ENCODE assay signal across 2 cellular contexts in genomic region chr6:142045380-142046270, GRCh38.
A peak's percentile ranks its signal among the peaks of the same experiment; 100 is the strongest.
TF ChIP-seq lines count a peak whose summit lies in the region.

No MANE protein-coding gene starts in this region.

TF ChIP-seq in K562, 482 proteins besides CTCF, POLR2A, EP300 and RAD21 (continued from another document):
- no peak for TF ChIP-seq PBX2 (CRISPR knock-in tag; IDR thresholded peaks at IDR 0.05; ENCODE audit: low read depth)
- TF ChIP-seq PBX2 (tag; conservative IDR thresholded peaks at IDR 0.05; ENCODE audit: low read depth), result peak; percentile 90
- TF ChIP-seq PKNOX1 (IDR thresholded peaks at IDR 0.05), result peak; percentile 20; the same call in 1 of the 2 replicates

TF ChIP-seq in liver, 16 proteins besides CTCF, POLR2A, EP300 and RAD21 (continued from another document):
- TF ChIP-seq REST (IDR thresholded peaks at IDR 0.05), result no peak
- TF ChIP-seq ATF3 (IDR thresholded peaks at IDR 0.05), result no peak
- TF ChIP-seq FOXA2 (IDR thresholded peaks at IDR 0.05), result no peak
- no peak for TF ChIP-seq SP1 (IDR thresholded peaks at IDR 0.05)
- TF ChIP-seq EGR1 (IDR thresholded peaks at IDR 0.05; ENCODE audit: low read depth in 2 of 2), result no peak
- TF ChIP-seq JUND (IDR thresholded peaks at IDR 0.05), result no peak
